Comparison of ENCODE assay signal across 10 cellular contexts in genomic region chr19:39246951-39247669, GRCh38. TPM values are rescaled to one million over a fixed set of nuclear protein-coding genes. Genes with fewer than 3 reads are reported as not detected.
DNase-seq lines count a peak whose midpoint lies in the region; ATAC-seq and TF ChIP-seq lines count a peak whose summit lies in the region.
"Had no signal": no experiment of that assay in that cellular context is flagged by ENCODE, and none has a peak within 500 bp of the region (broad histone marks: within the 10 kb centered on the region; RNA-seq: fewer than 3 reads in every experiment).

No MANE protein-coding gene starts in this region.

- TF ChIP-seq POLR2A in gastroesophageal sphincter (IDR thresholded peaks at IDR 0.05): no peak

- peak overlapping the region in 3 of 4 donors; percentile 38 to 71 (median 58) for H3K4me3 Mint-ChIP-seq in CD4-positive, CD25-positive, alpha-beta regulatory T cell
- peak overlapping the region in 6 of 10 donors; percentile 41 to 64 (median 48) for H3K4me3 Mint-ChIP-seq in naive thymus-derived CD4-positive, alpha-beta T cell

- H3K9me3 Mint-ChIP-seq in CD4-positive, CD25-positive, alpha-beta regulatory T cell: peaks cover 0 to 2% (median 0%) of the 10 kb centered on the region in 7 donors
- no peaks in the 10 kb centered on the region for H3K9me3 Mint-ChIP-seq in naive thymus-derived CD4-positive, alpha-beta T cell

- no peak overlapping the region for H3K4me3 ChIP-seq in CD4-positive, CD25-positive, alpha-beta regulatory T cell (ENCODE audit: low read depth, low read length)
- no peak overlapping the region for H3K4me3 ChIP-seq in colonic mucosa
- H3K4me3 ChIP-seq in naive thymus-derived CD4-positive, alpha-beta T cell (ENCODE audit: low read length): no peak overlapping the region
- peak overlapping the region in 1 of 2 donors; percentile 19 for H3K4me3 ChIP-seq in gastroesophageal sphincter

- peak in 1 of 2 donors; percentile 32 for ATAC-seq in CD4-positive, CD25-positive, alpha-beta regulatory T cell (ENCODE audit: low read depth in 2 of 2)
- ATAC-seq in naive thymus-derived CD4-positive, alpha-beta T cell: peak; percentile 69
- ATAC-seq in GM18520 (IDR thresholded peaks at IDR 0.05; ENCODE audit: unreplicated experiment): no peak
- ATAC-seq in gastroesophageal sphincter: no peak
- ATAC-seq: PC-3 had no signal

- CTCF ChIA-PET in naive thymus-derived CD4-positive, alpha-beta T cell (lab: Charles Lee): no interaction called here
- CTCF ChIA-PET in RWPE1 (lab: Yijun Ruan, JAX): interaction anchor here (0.8 kb wide), 1 partner anchor 101 kb away, joined by 4 read pairs; no protein-coding TSS in a partner anchor

- no peak overlapping the region for H3K27ac ChIP-seq in CD4-positive, CD25-positive, alpha-beta regulatory T cell (ENCODE audit: insufficient read depth, low read length, poor library complexity, severe bottlenecking)
- H3K27ac ChIP-seq in colonic mucosa (no peak overlapping the region), RWPE1 (no peak overlapping the region), gastroesophageal sphincter (no peak overlapping the region)
- no peak overlapping the region for H3K27ac ChIP-seq in naive thymus-derived CD4-positive, alpha-beta T cell (ENCODE audit: low read depth, low read length)

- H3K4me1 ChIP-seq in CD4-positive, CD25-positive, alpha-beta regulatory T cell (ENCODE audit: control insufficient read depth, insufficient read depth, low read length, poor library complexity, severe bottlenecking): peaks cover 9% of the 10 kb centered on the region
- H3K4me1 ChIP-seq in colonic mucosa: no peaks in the 10 kb centered on the region
- H3K4me1 ChIP-seq in naive thymus-derived CD4-positive, alpha-beta T cell (ENCODE audit: control insufficient read depth in 2 of 2, insufficient read depth in 2 of 2, low read length in 2 of 2): no peaks in the 10 kb centered on the region
- H3K4me1 ChIP-seq in gastroesophageal sphincter: peaks cover 0 to 15% (median 6%) of the 10 kb centered on the region in 3 donors

- H3K9me3 ChIP-seq in CD4-positive, CD25-positive, alpha-beta regulatory T cell (ENCODE audit: control insufficient read depth in 2 of 2, low read length in 2 of 2): no peaks in the 10 kb centered on the region
- H3K9me3 ChIP-seq in colonic mucosa: no peaks in the 10 kb centered on the region
- no peaks in the 10 kb centered on the region for H3K9me3 ChIP-seq in naive thymus-derived CD4-positive, alpha-beta T cell (ENCODE audit: control insufficient read depth in 2 of 3, low read length in 3 of 3)
- H3K9me3 ChIP-seq in gastroesophageal sphincter: no peaks in the 10 kb centered on the region

- no peak overlapping the region for H3K27ac Mint-ChIP-seq in CD4-positive, CD25-positive, alpha-beta regulatory T cell
- no peak overlapping the region for H3K27ac Mint-ChIP-seq in naive thymus-derived CD4-positive, alpha-beta T cell

- no CpG with 5 or more reads among the region's 42 CpGs for WGBS in gastroesophageal sphincter (ENCODE audit: low coverage in 1 of 2), 2 donors

- TF ChIP-seq CTCF in colonic mucosa (IDR thresholded peaks at IDR 0.05) (no peak), RWPE1 (conservative IDR thresholded peaks at IDR 0.05; ENCODE audit: low read depth) (no peak), gastroesophageal sphincter (IDR thresholded peaks at IDR 0.05) (no peak)

- peak in 1 of 3 donors; percentile 44 for DNase-seq in CD4-positive, CD25-positive, alpha-beta regulatory T cell
- DNase-seq in NCI-H1105 treated with DMSO at 0.1 percent for 48 hours (lab: John Stamatoyannopoulos, UW) (peak; percentile 40), colonic mucosa (peak; percentile 29), RWPE1 (ENCODE audit: low spot score) (no peak), SHP77 treated with DMSO at 0.1 percent for 48 hours (lab: John Stamatoyannopoulos, UW) (no peak)
- DNase-seq in naive thymus-derived CD4-positive, alpha-beta T cell: peak in 6 of 9 donors; percentile 12 to 36 (median 24)
- DNase-seq: PC-3 had no signal

- H3K27me3 ChIP-seq in CD4-positive, CD25-positive, alpha-beta regulatory T cell (ENCODE audit: control insufficient read depth, insufficient read depth, low read length): no peaks in the 10 kb centered on the region
- peaks cover 21% of the 10 kb centered on the region for H3K27me3 ChIP-seq in colonic mucosa
- no peaks in the 10 kb centered on the region for H3K27me3 ChIP-seq in naive thymus-derived CD4-positive, alpha-beta T cell (ENCODE audit: control insufficient read depth in 2 of 2, insufficient read depth in 2 of 2, low read length in 2 of 2)
- peaks cover 72% of the 10 kb centered on the region for H3K27me3 ChIP-seq in gastroesophageal sphincter

- intact Hi-C loops in colonic mucosa (cut with DNase I): no loop called here
- intact Hi-C loops in naive thymus-derived CD4-positive, alpha-beta T cell (cut with micrococcal nuclease): no loop called here

- no peaks in the 10 kb centered on the region for H3K36me3 ChIP-seq in CD4-positive, CD25-positive, alpha-beta regulatory T cell (ENCODE audit: control insufficient read depth, insufficient read depth, low read length)
- H3K36me3 ChIP-seq in colonic mucosa (no peaks in the 10 kb centered on the region), gastroesophageal sphincter (no peaks in the 10 kb centered on the region)
- H3K36me3 ChIP-seq in naive thymus-derived CD4-positive, alpha-beta T cell (ENCODE audit: control insufficient read depth in 2 of 3, insufficient read depth in 3 of 3, low read length in 3 of 3): no peaks in the 10 kb centered on the region

- TF ChIP-seq EP300 in gastroesophageal sphincter (IDR thresholded peaks at IDR 0.05): no peak

- H3K9ac ChIP-seq in colonic mucosa (ENCODE audit: low read depth in 2 of 2, low read length in 2 of 2): no peak overlapping the region

- H3K36me3 Mint-ChIP-seq in CD4-positive, CD25-positive, alpha-beta regulatory T cell: no peaks in the 10 kb centered on the region
- H3K36me3 Mint-ChIP-seq in naive thymus-derived CD4-positive, alpha-beta T cell: no peaks in the 10 kb centered on the region

- POLR2A ChIA-PET in naive thymus-derived CD4-positive, alpha-beta T cell (lab: Charles Lee): no interaction called here
- POLR2A ChIA-PET in RWPE1 (lab: Yijun Ruan, JAX; ENCODE audit: low non-redundant PET): no interaction called here

- H3K27me3 Mint-ChIP-seq in CD4-positive, CD25-positive, alpha-beta regulatory T cell: peaks cover 18% of the 10 kb centered on the region
- peaks cover 4 to 30% (median 6%) of the 10 kb centered on the region in 5 donors for H3K27me3 Mint-ChIP-seq in naive thymus-derived CD4-positive, alpha-beta T cell

- H3K4me1 Mint-ChIP-seq in CD4-positive, CD25-positive, alpha-beta regulatory T cell: peaks cover 0 to 4% (median 0%) of the 10 kb centered on the region in 4 donors
- peaks cover 2 to 9% (median 7%) of the 10 kb centered on the region in 7 donors for H3K4me1 Mint-ChIP-seq in naive thymus-derived CD4-positive, alpha-beta T cell

RNA-seq across cellular contexts. Expression of gene IFNL4, which starts 1.5 kb away (rescaled TPM):
- total RNA-seq in CD4-positive, CD25-positive, alpha-beta regulatory T cell: not detected
- not detected for polyA plus RNA-seq in CD4-positive, CD25-positive, alpha-beta regulatory T cell
- total RNA-seq in colonic mucosa: not detected
- not detected for total RNA-seq in naive thymus-derived CD4-positive, alpha-beta T cell
- polyA plus RNA-seq in naive thymus-derived CD4-positive, alpha-beta T cell: not detected
- total RNA-seq in gastroesophageal sphincter: not detected
- total RNA-seq: bronchial epithelial cell, PC-3 had no signal

RNA-seq across cellular contexts. Expression of gene IFNL3, which starts 2.3 kb away (rescaled TPM):
- total RNA-seq in CD4-positive, CD25-positive, alpha-beta regulatory T cell: not detected
- not detected for polyA plus RNA-seq in CD4-positive, CD25-positive, alpha-beta regulatory T cell
- total RNA-seq in colonic mucosa (not detected), gastroesophageal sphincter (not detected)
- total RNA-seq in naive thymus-derived CD4-positive, alpha-beta T cell: not detected
- polyA plus RNA-seq in naive thymus-derived CD4-positive, alpha-beta T cell: not detected
- total RNA-seq: bronchial epithelial cell, PC-3 had no signal

RNA-seq across cellular contexts. Expression of gene IFNL2, which starts 21.1 kb away (rescaled TPM):
- not detected for total RNA-seq in CD4-positive, CD25-positive, alpha-beta regulatory T cell
- polyA plus RNA-seq in CD4-positive, CD25-positive, alpha-beta regulatory T cell: not detected
- total RNA-seq in colonic mucosa (not detected), gastroesophageal sphincter (not detected)
- total RNA-seq in naive thymus-derived CD4-positive, alpha-beta T cell: not detected
- polyA plus RNA-seq in naive thymus-derived CD4-positive, alpha-beta T cell: not detected
- total RNA-seq: bronchial epithelial cell, PC-3 had no signal

RNA-seq across cellular contexts. Expression of gene SYCN, which starts 43.0 kb away (rescaled TPM):
- not detected for total RNA-seq in CD4-positive, CD25-positive, alpha-beta regulatory T cell
- not detected for polyA plus RNA-seq in CD4-positive, CD25-positive, alpha-beta regulatory T cell
- 1 to 10 TPM in 1 of 2 donors, not detected in 1; 2.1 TPM for total RNA-seq in colonic mucosa
- not detected for total RNA-seq in naive thymus-derived CD4-positive, alpha-beta T cell
- not detected for polyA plus RNA-seq in naive thymus-derived CD4-positive, alpha-beta T cell
- total RNA-seq in gastroesophageal sphincter: not detected
- total RNA-seq: bronchial epithelial cell, PC-3 had no signal

RNA-seq across cellular contexts. Expression of gene IFNL1, which starts 49.1 kb away (rescaled TPM):
- total RNA-seq in CD4-positive, CD25-positive, alpha-beta regulatory T cell: not detected
- polyA plus RNA-seq in CD4-positive, CD25-positive, alpha-beta regulatory T cell: not detected
- not detected for total RNA-seq in colonic mucosa
- total RNA-seq in naive thymus-derived CD4-positive, alpha-beta T cell: not detected
- polyA plus RNA-seq in naive thymus-derived CD4-positive, alpha-beta T cell: not detected
- not detected for total RNA-seq in gastroesophageal sphincter
- total RNA-seq: bronchial epithelial cell, PC-3 had no signal

Comparison
In these comparisons a context has a peak if more than half of its experiments do, and no peak if none do; other contexts are left out.
1. DNase-seq: peak in NCI-H1105 treated with DMSO at 0.1 percent for 48 hours (single experiment), colonic mucosa (single experiment) and naive thymus-derived CD4-positive, alpha-beta T cell (6 of 9); none in RWPE1 (single experiment) and SHP77 treated with DMSO at 0.1 percent for 48 hours (single experiment).